In the genomic region with DNA sequence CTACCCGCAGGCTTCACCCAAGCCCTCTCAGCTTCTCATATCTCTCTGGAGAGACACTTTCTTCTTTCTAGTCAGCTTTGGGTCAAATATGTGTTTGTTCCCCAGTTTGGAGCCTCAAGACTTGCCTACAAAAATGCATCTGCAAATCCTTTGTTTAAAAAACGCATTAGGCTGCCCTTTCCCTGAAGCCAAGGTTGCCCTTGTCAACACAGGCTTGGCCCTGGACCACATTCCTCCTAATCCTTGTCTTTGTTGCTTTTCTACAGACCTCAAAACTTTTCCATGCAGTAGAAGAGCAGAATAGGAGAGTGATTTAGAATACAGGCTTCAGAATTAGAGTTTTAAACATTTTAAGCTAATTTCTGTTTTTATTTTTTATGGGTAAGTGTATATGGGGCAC, we compare ENCODE assay signal across 15 cellular contexts.
DNase-seq lines count a peak whose midpoint lies in the region; ATAC-seq lines count a peak whose summit lies in the region.
"Had no signal": no experiment of that assay in that cellular context is flagged by ENCODE, and none has a peak within 500 bp of the region (broad histone marks: within the 10 kb centered on the region; RNA-seq: fewer than 3 reads in every experiment).

No MANE protein-coding gene starts in this region.

- H2AK5ac ChIP-seq in neuronal stem cell (ENCODE audit: low read depth, low read length) = no peak overlapping the region

- no peak overlapping the region for H3K4me3 Mint-ChIP-seq in stimulated activated naive B cell treated with anti-CD40 and anti-IgM and Interleukin-4, amounts not matched to agents 10 μg/mL and 1 μg/mL and 100 μg/mL, for 72 hours
- H3K4me3 Mint-ChIP-seq: CD4-positive, alpha-beta memory T cell; HFFc6 had no signal

- no peaks in the 10 kb centered on the region for H3K79me1 ChIP-seq in neuronal stem cell (ENCODE audit: low read depth, low read length)

- ATAC-seq in stimulated activated naive B cell treated with anti-CD40 and anti-IgM and Interleukin-4, amounts not matched to agents 10 μg/mL and 1 μg/mL and 100 μg/mL, for 72 hours (replicated peaks) = no peak

- no peak overlapping the region for H3K23ac ChIP-seq in neuronal stem cell (ENCODE audit: low read depth, low read length, poor library complexity)

- no peak overlapping the region for H3K4me2 ChIP-seq in neuronal stem cell (ENCODE audit: insufficient read depth, low read length, poor library complexity, severe bottlenecking)

- H3K27me3 ChIP-seq in neuronal stem cell (ENCODE audit: control insufficient read depth in 3 of 3, insufficient read depth in 3 of 3, low read depth in 1 of 3, low read length in 3 of 3) = no peaks in the 10 kb centered on the region

- H3K36me3 Mint-ChIP-seq in stimulated activated naive B cell treated with anti-CD40 and anti-IgM and Interleukin-4, amounts not matched to agents 10 μg/mL and 1 μg/mL and 100 μg/mL, for 72 hours = no peaks in the 10 kb centered on the region
- H3K36me3 Mint-ChIP-seq: CD4-positive, alpha-beta memory T cell had no signal

- H3K4me3 ChIP-seq in neuronal stem cell (ENCODE audit: low read length in 2 of 2) = no peak overlapping the region
- H3K4me3 ChIP-seq: HAP-1 had no signal

- H3K27me3 Mint-ChIP-seq in stimulated activated naive B cell treated with anti-CD40 and anti-IgM and Interleukin-4, amounts not matched to agents 10 μg/mL and 1 μg/mL and 100 μg/mL, for 72 hours = peaks cover 16 to 36% of the 10 kb centered on the region in 2 donors

- no peaks in the 10 kb centered on the region for H3K4me1 Mint-ChIP-seq in stimulated activated naive B cell treated with anti-CD40 and anti-IgM and Interleukin-4, amounts not matched to agents 10 μg/mL and 1 μg/mL and 100 μg/mL, for 72 hours
- H3K4me1 Mint-ChIP-seq: CD4-positive, alpha-beta memory T cell had no signal

- H3K36me3 ChIP-seq in neuronal stem cell (replicated peaks in 1 of 2; ENCODE audit: control insufficient read depth in 2 of 2, insufficient read depth in 2 of 2, low read length in 2 of 2) = no peaks in the 10 kb centered on the region
- H3K36me3 ChIP-seq: HAP-1 had no signal

- H3K18ac ChIP-seq in neuronal stem cell (ENCODE audit: low read length) = peak overlapping the region; percentile 59

- H4K8ac ChIP-seq in neuronal stem cell (ENCODE audit: low read depth, low read length) = no peak overlapping the region

- H3K9me3 ChIP-seq in neuronal stem cell (replicated peaks in 1 of 2; ENCODE audit: control insufficient read depth in 2 of 2, insufficient read depth in 1 of 2, low read depth in 1 of 2, low read length in 2 of 2) = no peaks in the 10 kb centered on the region
- H3K9me3 ChIP-seq: HAP-1 had no signal

- no peaks in the 10 kb centered on the region for H3K4me1 ChIP-seq in neuronal stem cell (ENCODE audit: control insufficient read depth in 2 of 2, insufficient read depth in 1 of 2, low read depth in 1 of 2, low read length in 2 of 2)
- H3K4me1 ChIP-seq: HAP-1 had no signal

- no peak overlapping the region for H3K9ac ChIP-seq in neuronal stem cell (ENCODE audit: low read depth, low read length, poor library complexity)

- no peak overlapping the region for H2BK12ac ChIP-seq in neuronal stem cell (ENCODE audit: low read length)

- no peak overlapping the region for H2AFZ ChIP-seq in neuronal stem cell (ENCODE audit: low read length)

- H3K14ac ChIP-seq in neuronal stem cell (ENCODE audit: low read length) = no peak overlapping the region

- peak overlapping the region; percentile 74 for H3K27ac Mint-ChIP-seq in stimulated activated naive B cell treated with anti-CD40 and anti-IgM and Interleukin-4, amounts not matched to agents 10 μg/mL and 1 μg/mL and 100 μg/mL, for 72 hours
- H3K27ac Mint-ChIP-seq: CD4-positive, alpha-beta memory T cell; HFFc6 had no signal

- H3K27ac ChIP-seq in neuronal stem cell (replicated peaks; ENCODE audit: low read length) = no peak overlapping the region

- no peak overlapping the region for H2BK15ac ChIP-seq in neuronal stem cell (ENCODE audit: low read length)

- DNase-seq in dedifferentiated amniotic fluid mesenchymal stem cell (ENCODE audit: extremely low spot score) (peak; percentile 37), neuronal stem cell (ENCODE audit: low spot score) (no peak), MV-4-11 (lab: John Stamatoyannopoulos, UW) (no peak), EL (no peak), kidney tubule cell (ENCODE audit: low spot score) (no peak)
- DNase-seq in stimulated activated naive B cell treated with anti-CD40 and anti-IgM and Interleukin-4, amounts not matched to agents 10 μg/mL and 1 μg/mL and 100 μg/mL, for 72 hours = no peak
- DNase-seq: C1 segment of cervical spinal cord; Calu3; CD4-positive, alpha-beta memory T cell; COR-L47; DMS53; DMS79 treated with DMSO at 0.1 percent for 48 hours; GOT3; HFFc6 had no signal

- H3K9me3 Mint-ChIP-seq in stimulated activated naive B cell treated with anti-CD40 and anti-IgM and Interleukin-4, amounts not matched to agents 10 μg/mL and 1 μg/mL and 100 μg/mL, for 72 hours = peaks cover 3 to 8% of the 10 kb centered on the region in 2 donors
- H3K9me3 Mint-ChIP-seq: HFFc6 had no signal

- no peak overlapping the region for H4K91ac ChIP-seq in neuronal stem cell (ENCODE audit: low read depth, low read length, poor library complexity)

- H2BK5ac ChIP-seq in neuronal stem cell (ENCODE audit: low read length) = no peak overlapping the region

- no CpG with 5 or more reads among the region's 2 CpGs for WGBS in neuronal stem cell (ENCODE audit: extremely low coverage in 2 of 2, insufficient read length in 2 of 2, insufficient replicate concordance in 1 of 2), 2 donors

- H2BK120ac ChIP-seq in neuronal stem cell (ENCODE audit: low read depth, low read length) = no peak overlapping the region

- no peak overlapping the region for H3K4ac ChIP-seq in neuronal stem cell (ENCODE audit: low read length)
